ENCODE assay signal across 15 cellular contexts in the genomic region with DNA sequence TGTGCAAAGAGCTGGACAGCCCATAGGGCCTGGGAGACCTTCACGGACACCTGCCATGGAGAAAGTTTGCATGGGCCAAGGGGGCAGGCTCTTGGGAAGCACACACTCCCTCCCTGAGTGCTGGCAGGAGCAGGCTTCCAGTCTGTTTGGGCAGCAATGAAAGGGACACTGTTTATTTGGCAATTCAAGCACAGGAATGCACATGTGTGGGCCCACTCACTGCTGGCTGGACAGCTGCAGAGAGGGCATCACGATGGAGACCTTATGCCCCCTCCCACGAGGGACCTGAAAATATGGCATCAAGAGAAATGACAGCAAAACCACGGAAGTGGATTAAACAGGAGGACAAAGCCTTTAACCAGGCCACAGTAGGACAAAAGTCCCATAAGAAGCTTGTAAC.
DNase-seq lines count a peak whose midpoint lies in the region; ATAC-seq and TF ChIP-seq lines count a peak whose summit lies in the region.
"Had no signal": no experiment of that assay in that cellular context is flagged by ENCODE, and none has a peak within 500 bp of the region (broad histone marks: within the 10 kb centered on the region; RNA-seq: fewer than 3 reads in every experiment).

No MANE protein-coding gene starts in this region.

- peaks cover 77% of the 10 kb centered on the region for H3K4me1 Mint-ChIP-seq in CD8-positive, alpha-beta T cell (ENCODE audit: low read depth)
- peaks cover 57% of the 10 kb centered on the region in 2 donors for H3K4me1 Mint-ChIP-seq in effector memory CD8-positive, alpha-beta T cell (ENCODE audit: low read depth in 2 of 2)

- no peak overlapping the region for H2AK5ac ChIP-seq in IMR-90 (ENCODE audit: low read depth, low read length)

- H3K4me3 Mint-ChIP-seq in CD8-positive, alpha-beta T cell: no peak overlapping the region
- H3K4me3 Mint-ChIP-seq in effector memory CD8-positive, alpha-beta T cell: no peak overlapping the region

- no peak overlapping the region for H3K4ac ChIP-seq in IMR-90 (ENCODE audit: low read depth, low read length)

- BruUV-seq in IMR-90 (replicated peaks; lab: Mats Ljungman, UMichigan): no TSS peak

- H3K9ac ChIP-seq in IMR-90 (ENCODE audit: low read depth, low read length): no peak overlapping the region

- no peak overlapping the region for H2BK20ac ChIP-seq in IMR-90 (ENCODE audit: low read depth, low read length)

- 67% methylated on average over 1 of the region's 4 CpGs; no CpG with 5 or more reads in 1 of the 2 experiments for WGBS in IMR-90 (ENCODE audit: extremely low coverage in 2 of 2, insufficient read length in 1 of 2), 2 experiments
- WGBS in sigmoid colon, 2 donors: 88% methylated on average over 4 of the region's 4 CpGs

- no peak overlapping the region for H3K23ac ChIP-seq in IMR-90 (ENCODE audit: low read depth, low read length)

- no peak for TF ChIP-seq RAD21 in IMR-90 (IDR thresholded peaks at IDR 0.05; ENCODE audit: low read length)

- no peaks in the 10 kb centered on the region for H3K79me1 ChIP-seq in IMR-90 (ENCODE audit: low read depth in 1 of 2, low read length in 2 of 2)

- no peaks in the 10 kb centered on the region for H3K9me3 Mint-ChIP-seq in CD8-positive, alpha-beta T cell
- peaks cover 0 to 1% of the 10 kb centered on the region in 2 donors for H3K9me3 Mint-ChIP-seq in effector memory CD8-positive, alpha-beta T cell

- no peak overlapping the region for H2AK9ac ChIP-seq in IMR-90 (replicated peaks; ENCODE audit: low read depth, low read length, poor library complexity)

- H3K14ac ChIP-seq in IMR-90 (replicated peaks; ENCODE audit: low read depth, low read length): no peak overlapping the region

- CTCF ChIA-PET in CD8-positive, alpha-beta T cell (lab: Charles Lee): interaction anchor here (0.6 to 5.0 kb wide), 5 partner anchors 12 to 141 kb away, joined by 3 to 28 read pairs (median 3); no protein-coding TSS in a partner anchor
- CTCF ChIA-PET in IMR-90 (lab: Yijun Ruan, JAX): interaction anchor here (1.2 kb wide), 1 partner anchor 42 kb away, joined by 4 read pairs; no protein-coding TSS in a partner anchor

- in situ Hi-C loops in IMR-90 (cut with MboI; ENCODE audit: low sequenced_read_pairs): loop anchor here (25.0 kb wide), 1 partner anchor 814 kb away; no protein-coding TSS in a partner anchor

- peaks cover 46% of the 10 kb centered on the region for H3K4me1 ChIP-seq in CD8-positive, alpha-beta T cell (ENCODE audit: insufficient read depth, low read length)
- peaks cover 12% of the 10 kb centered on the region for H3K4me1 ChIP-seq in IMR-90 (ENCODE audit: control insufficient read depth, insufficient read depth, low read length)
- peaks cover 0 to 7% (median 0%) of the 10 kb centered on the region in 4 donors for H3K4me1 ChIP-seq in sigmoid colon
- H3K4me1 ChIP-seq: Caco-2 had no signal

- H4K5ac ChIP-seq in IMR-90 (ENCODE audit: low read depth, low read length): no peak overlapping the region

- no peak overlapping the region for H4K8ac ChIP-seq in IMR-90 (ENCODE audit: low read depth in 2 of 2, low read length in 2 of 2)

- peaks cover 2% of the 10 kb centered on the region; the same call in 1 of the 2 replicates for H4K20me1 ChIP-seq in IMR-90 (ENCODE audit: insufficient read depth, low read length)

- POLR2A ChIA-PET in CD8-positive, alpha-beta T cell (lab: Charles Lee): interaction anchor here (1.1 to 1.9 kb wide), 4 partner anchors 11 to 89 kb away, joined by 3 to 5 read pairs (median 3); no protein-coding TSS in a partner anchor
- POLR2A ChIA-PET in IMR-90 (lab: Charles Lee; ENCODE audit: unreplicated experiment): no interaction called here

- H3K18ac ChIP-seq in IMR-90 (ENCODE audit: low read depth, low read length): no peak overlapping the region

- H3K36me3 Mint-ChIP-seq in CD8-positive, alpha-beta T cell: peaks cover 7% of the 10 kb centered on the region
- H3K36me3 Mint-ChIP-seq in effector memory CD8-positive, alpha-beta T cell (ENCODE audit: insufficient read depth): peaks cover 9% of the 10 kb centered on the region

- TF ChIP-seq POLR2A in IMR-90 (IDR thresholded peaks at IDR 0.05; ENCODE audit: low read depth, low read length) (no peak), sigmoid colon (IDR thresholded peaks at IDR 0.05) (no peak)

- intact Hi-C loops in CD8-positive, alpha-beta T cell (cut with DNase I, micrococcal nuclease): no loop called here
- intact Hi-C loops in IMR-90 (cut with micrococcal nuclease) (no loop called here), sigmoid colon (cut with DNase I) (no loop called here), cardiac septum (cut with DNase I) (no loop called here)

- H3K27me3 Mint-ChIP-seq in CD8-positive, alpha-beta T cell (ENCODE audit: low read depth): no peaks in the 10 kb centered on the region
- H3K27me3 Mint-ChIP-seq in effector memory CD8-positive, alpha-beta T cell: no peaks in the 10 kb centered on the region

- H3K9me1 ChIP-seq in IMR-90 (ENCODE audit: insufficient read depth, low read length): peaks cover 17% of the 10 kb centered on the region

- no peak overlapping the region for H2BK5ac ChIP-seq in IMR-90 (ENCODE audit: low read depth, low read length, poor library complexity, severe bottlenecking)

- ATAC-seq in CD8-positive, alpha-beta T cell: no peak
- ATAC-seq in IMR-90 (ENCODE audit: low read depth) (no peak), SK-N-SH treated with all-trans-retinoic acid at 6 μM for 48 hours (no peak)
- no peak for ATAC-seq in effector memory CD8-positive, alpha-beta T cell (replicated peaks)
- ATAC-seq: HepG2, Panc1 had no signal

- no peak for TF ChIP-seq CTCF in CD8-positive, alpha-beta T cell (IDR thresholded peaks at IDR 0.05)
- no peak for TF ChIP-seq CTCF in IMR-90 (conservative IDR thresholded peaks at IDR 0.05; ENCODE audit: low read depth, low read length)
- TF ChIP-seq CTCF in sigmoid colon (IDR thresholded peaks at IDR 0.05): no peak

- no peak overlapping the region for H3K4me2 ChIP-seq in IMR-90 (ENCODE audit: low read depth, low read length)

- H3K27ac Mint-ChIP-seq in CD8-positive, alpha-beta T cell: peak overlapping the region; percentile 62
- peak overlapping the region; percentile 82 to 95 for H3K27ac Mint-ChIP-seq in effector memory CD8-positive, alpha-beta T cell

- DNase-seq in CD8-positive, alpha-beta T cell: no peak
- DNase-seq in IMR-90 (no peak), sigmoid colon (peak; percentile 24), cardiac septum (ENCODE audit: low spot score) (no peak)
- no peak for DNase-seq in effector memory CD8-positive, alpha-beta T cell
- DNase-seq in stimulated activated CD4-positive, alpha-beta T cell treated with anti-CD3 and anti-CD28 coated beads, Interleukin-1b, Interleukin-23, amount 100 ng/mL, for 48 hours: no peak
- DNase-seq: Caco-2, Karpas-422, MM.1S, NCI-H187 treated with DMSO at 0.1 percent for 48 hours, NCI-H774, SHP77 had no signal

- no peak for TF ChIP-seq EP300 in sigmoid colon (IDR thresholded peaks at IDR 0.05)

- no peak overlapping the region for H3K56ac ChIP-seq in IMR-90 (ENCODE audit: extremely low read depth, insufficient read depth, low read length)

- H3K27ac ChIP-seq in CD8-positive, alpha-beta T cell (ENCODE audit: low read depth, low read length): no peak overlapping the region
- H3K27ac ChIP-seq in IMR-90 (ENCODE audit: insufficient read depth, low read length) (no peak overlapping the region), sigmoid colon (no peak overlapping the region)

- dilution Hi-C loops in IMR-90 (cut with HindIII; ENCODE audit: low sequenced_read_pairs, unreplicated experiment): no loop called here

- H3K27me3 ChIP-seq in CD8-positive, alpha-beta T cell (ENCODE audit: insufficient read depth, low read length): no peaks in the 10 kb centered on the region
- H3K27me3 ChIP-seq in IMR-90 (ENCODE audit: control insufficient read depth, insufficient read depth, low read length) (peaks cover 9% of the 10 kb centered on the region), sigmoid colon (peaks cover 0 to 13% (median 0%) of the 10 kb centered on the region in 3 donors)

- H3K9me3 ChIP-seq in CD8-positive, alpha-beta T cell (ENCODE audit: low read length): no peaks in the 10 kb centered on the region
- H3K9me3 ChIP-seq in IMR-90 (ENCODE audit: control insufficient read depth, insufficient read depth, low read length) (no peaks in the 10 kb centered on the region), sigmoid colon (no peaks in the 10 kb centered on the region)
- H3K9me3 ChIP-seq: Caco-2 had no signal

- H2BK15ac ChIP-seq in IMR-90 (ENCODE audit: low read depth, low read length): no peak overlapping the region

- no peak overlapping the region for H3K4me3 ChIP-seq in CD8-positive, alpha-beta T cell (ENCODE audit: low read depth, low read length)
- H3K4me3 ChIP-seq in IMR-90 (ENCODE audit: insufficient read depth, low read depth, low read length) (no peak overlapping the region), sigmoid colon (no peak overlapping the region)

- H3K36me3 ChIP-seq in CD8-positive, alpha-beta T cell (ENCODE audit: insufficient read depth, low read length): no peaks in the 10 kb centered on the region
- H3K36me3 ChIP-seq in IMR-90 (ENCODE audit: control insufficient read depth, insufficient read depth, low read length): no peaks in the 10 kb centered on the region
- no peaks in the 10 kb centered on the region for H3K36me3 ChIP-seq in sigmoid colon

- H2AFZ ChIP-seq in IMR-90 (replicated peaks; ENCODE audit: low read length, poor library complexity): peak overlapping the region; percentile 10

- no peak overlapping the region for H4K91ac ChIP-seq in IMR-90 (ENCODE audit: insufficient read depth, low read depth, low read length)

- no peak overlapping the region for H2BK120ac ChIP-seq in IMR-90 (ENCODE audit: low read depth, low read length)

TF ChIP-seq in IMR-90, 13 proteins besides CTCF, POLR2A, EP300 and RAD21 (continues in another document):
- TF ChIP-seq RCOR1 (IDR thresholded peaks at IDR 0.05; ENCODE audit: insufficient replicate concordance, low read length): no peak
- TF ChIP-seq NFE2L2 (IDR thresholded peaks at IDR 0.05; ENCODE audit: low read depth, low read length): no peak
- no peak for TF ChIP-seq MAFK (IDR thresholded peaks at IDR 0.05; ENCODE audit: low read depth, low read length)
- TF ChIP-seq RFX5 (IDR thresholded peaks at IDR 0.05; ENCODE audit: low read depth, low read length): no peak

TF ChIP-seq in SK-N-SH treated with all-trans-retinoic acid at 6 μM for 48 hours, 23 proteins besides CTCF, POLR2A, EP300 and RAD21 (continues in another document):
- TF ChIP-seq PATZ1 (CRISPR knock-in tag; IDR thresholded peaks at IDR 0.05; ENCODE audit: borderline replicate concordance): no peak
